Comparison of ENCODE assay signal across 8 cellular contexts in the genomic region with DNA sequence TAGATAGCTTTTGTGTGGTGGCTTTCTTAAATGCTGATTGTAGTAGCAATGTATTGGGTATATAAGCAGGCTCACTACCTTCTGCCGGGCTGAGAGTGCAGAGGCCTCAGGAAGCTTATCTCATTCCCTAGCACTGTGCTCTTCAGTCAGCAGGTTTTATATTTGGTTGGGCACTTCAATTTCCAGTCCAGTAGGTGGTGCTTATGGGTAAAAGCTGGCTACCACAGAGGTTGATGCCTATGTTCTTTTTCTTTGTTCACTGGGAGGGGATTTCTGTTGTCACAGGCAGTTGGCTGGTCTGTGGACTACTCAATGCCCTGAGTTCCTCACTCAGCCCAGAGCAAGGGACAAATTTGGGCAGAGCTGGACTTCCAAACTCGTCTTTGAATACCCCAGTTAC. TPM values are rescaled to one million over a fixed set of nuclear protein-coding genes. Genes with fewer than 3 reads are reported as not detected.
DNase-seq lines count a peak whose midpoint lies in the region; ATAC-seq, FAIRE-seq and TF ChIP-seq lines count a peak whose summit lies in the region.

No MANE protein-coding gene starts in this region.

- H3F3A ChIP-seq in SU-DHL-6 (ENCODE audit: insufficient read depth), result no peaks in the 10 kb centered on the region

- H3K4me1 ChIP-seq in CD8-positive, alpha-beta T cell (ENCODE audit: insufficient read depth, low read length), result no peaks in the 10 kb centered on the region
- peaks cover 0 to 4% of the 10 kb centered on the region in 2 donors for H3K4me1 ChIP-seq in kidney (ENCODE audit: control insufficient read depth in 1 of 2, insufficient read depth in 1 of 2, low read depth in 1 of 2, low read length in 2 of 2)

- no peaks in the 10 kb centered on the region for H3K79me2 ChIP-seq in SU-DHL-6 (ENCODE audit: insufficient read depth, low read length)

- H2AFZ ChIP-seq in SU-DHL-6 (ENCODE audit: low read depth, low read length, severe bottlenecking), result no peak overlapping the region

- POLR2A ChIA-PET in CD8-positive, alpha-beta T cell (lab: Charles Lee), result interaction anchor here (0.6 to 0.9 kb wide), 2 partner anchors 41 to 47 kb away, joined by 3 to 5 read pairs; no protein-coding TSS in a partner anchor

- H3K4me2 ChIP-seq in SU-DHL-6 (ENCODE audit: low read depth, low read length, poor library complexity, severe bottlenecking), result no peak overlapping the region

- H3K36me3 ChIP-seq in CD8-positive, alpha-beta T cell (ENCODE audit: insufficient read depth, low read length), result no peaks in the 10 kb centered on the region
- H3K36me3 ChIP-seq in SU-DHL-6 (ENCODE audit: low read length), result no peaks in the 10 kb centered on the region
- no peaks in the 10 kb centered on the region for H3K36me3 ChIP-seq in kidney (ENCODE audit: control insufficient read depth in 1 of 2, insufficient read depth in 2 of 2, low read length in 2 of 2)

- peak; percentile 78 for ATAC-seq in CD8-positive, alpha-beta T cell
- ATAC-seq in GM21717 (IDR thresholded peaks at IDR 0.05; ENCODE audit: unreplicated experiment), result peak; percentile 55
- no peak for ATAC-seq in GM19328 (IDR thresholded peaks at IDR 0.05; ENCODE audit: unreplicated experiment)

- H4K20me1 ChIP-seq in SU-DHL-6 (ENCODE audit: low read depth, low read length), result no peaks in the 10 kb centered on the region

- no peak overlapping the region for H3K27ac ChIP-seq in CD8-positive, alpha-beta T cell (ENCODE audit: low read depth, low read length)
- H3K27ac ChIP-seq in SU-DHL-6 (ENCODE audit: low read depth, low read length), result no peak overlapping the region
- H3K27ac ChIP-seq in kidney (ENCODE audit: low read depth in 2 of 2, low read length in 2 of 2), result no peak overlapping the region

- no peak for DNase-seq in CD8-positive, alpha-beta T cell
- DNase-seq in kidney (no peak), DMS79 (lab: John Stamatoyannopoulos, UW) (no peak), DMS79 treated with DMSO at 0.1 percent for 48 hours (lab: John Stamatoyannopoulos, UW) (no peak)
- DNase-seq in stimulated activated CD4-positive, alpha-beta T cell treated with anti-CD3 and anti-CD28 coated beads, Interleukin-2, amount 100 ng/mL, for 48 hours, result no peak

- H3K4me3 ChIP-seq in CD8-positive, alpha-beta T cell (ENCODE audit: low read depth, low read length), result no peak overlapping the region
- H3K4me3 ChIP-seq in SU-DHL-6 (ENCODE audit: insufficient read depth, low read length, poor library complexity, severe bottlenecking), result no peak overlapping the region
- H3K4me3 ChIP-seq in kidney (ENCODE audit: low read length in 2 of 2), result no peak overlapping the region

- H3K9ac ChIP-seq in SU-DHL-6 (ENCODE audit: low read length) (no peak overlapping the region), kidney (ENCODE audit: low read length in 2 of 2) (no peak overlapping the region)

- TF ChIP-seq CTCF in CD8-positive, alpha-beta T cell (IDR thresholded peaks at IDR 0.05), result peak; percentile 32
- TF ChIP-seq CTCF in SU-DHL-6 (IDR thresholded peaks at IDR 0.05; ENCODE audit: insufficient read depth, low read length, poor library complexity, severe bottlenecking), result peak; percentile 19
- peak; percentile 33 for TF ChIP-seq CTCF in kidney (IDR thresholded peaks at IDR 0.05; ENCODE audit: borderline replicate concordance, extremely low read depth, insufficient read depth)

- no peak for FAIRE-seq in kidney (lab: Jason Lieb, UNC)

- H3K4me1 Mint-ChIP-seq in CD8-positive, alpha-beta T cell (ENCODE audit: low read depth), result no peaks in the 10 kb centered on the region

- CTCF ChIA-PET in CD8-positive, alpha-beta T cell (lab: Charles Lee), result interaction anchor here (0.7 to 2.5 kb wide), 17 partner anchors 9 to 1612 kb away, joined by 3 to 38 read pairs (median 5); a partner anchor contains a TSS

- H3K9me3 ChIP-seq in CD8-positive, alpha-beta T cell (ENCODE audit: low read length), result no peaks in the 10 kb centered on the region
- no peaks in the 10 kb centered on the region for H3K9me3 ChIP-seq in SU-DHL-6 (ENCODE audit: insufficient read depth, low read length)
- no peaks in the 10 kb centered on the region for H3K9me3 ChIP-seq in kidney (ENCODE audit: control insufficient read depth in 1 of 2, low read length in 2 of 2)

- H3K27ac Mint-ChIP-seq in CD8-positive, alpha-beta T cell, result no peak overlapping the region

- H3K4me3 Mint-ChIP-seq in CD8-positive, alpha-beta T cell, result no peak overlapping the region

- H3K27me3 Mint-ChIP-seq in CD8-positive, alpha-beta T cell (ENCODE audit: low read depth), result peaks cover 9% of the 10 kb centered on the region

- H3K27me3 ChIP-seq in CD8-positive, alpha-beta T cell (ENCODE audit: insufficient read depth, low read length), result no peaks in the 10 kb centered on the region
- no peaks in the 10 kb centered on the region for H3K27me3 ChIP-seq in SU-DHL-6 (ENCODE audit: low read length)

- intact Hi-C loops in CD8-positive, alpha-beta T cell (cut with DNase I, micrococcal nuclease), result loop anchor here (1.0 to 5.0 kb wide), 3 partner anchors 50 to 68 kb away; no protein-coding TSS in a partner anchor
- intact Hi-C loops in kidney (cut with DNase I), result no loop called here

- H3K9me3 Mint-ChIP-seq in CD8-positive, alpha-beta T cell, result peaks cover 9% of the 10 kb centered on the region

- no peaks in the 10 kb centered on the region for H3K36me3 Mint-ChIP-seq in CD8-positive, alpha-beta T cell

- H3K9me2 ChIP-seq in SU-DHL-6 (replicated peaks; ENCODE audit: insufficient read depth, low read length), result no peaks in the 10 kb centered on the region

RNA-seq across cellular contexts. Expression of a gene that starts 43.0 kb away (rescaled TPM):
- total RNA-seq in CD8-positive, alpha-beta T cell, result 10 to 100 TPM; 20.8 to 23.1 TPM
- 20.6 TPM for total RNA-seq in kidney
- polyA plus RNA-seq in kidney (ENCODE audit: insufficient read depth, low read depth, low replicate concordance), result 2.3 TPM

RNA-seq across cellular contexts. Expression of a gene that starts 46.7 kb away (rescaled TPM):
- not detected for total RNA-seq in CD8-positive, alpha-beta T cell
- total RNA-seq in kidney, result 1.1 TPM
- 0.65 TPM for polyA plus RNA-seq in kidney (ENCODE audit: insufficient read depth, low read depth, low replicate concordance)
